8 cellular contexts compared by ENCODE assay signal in the genomic region with DNA sequence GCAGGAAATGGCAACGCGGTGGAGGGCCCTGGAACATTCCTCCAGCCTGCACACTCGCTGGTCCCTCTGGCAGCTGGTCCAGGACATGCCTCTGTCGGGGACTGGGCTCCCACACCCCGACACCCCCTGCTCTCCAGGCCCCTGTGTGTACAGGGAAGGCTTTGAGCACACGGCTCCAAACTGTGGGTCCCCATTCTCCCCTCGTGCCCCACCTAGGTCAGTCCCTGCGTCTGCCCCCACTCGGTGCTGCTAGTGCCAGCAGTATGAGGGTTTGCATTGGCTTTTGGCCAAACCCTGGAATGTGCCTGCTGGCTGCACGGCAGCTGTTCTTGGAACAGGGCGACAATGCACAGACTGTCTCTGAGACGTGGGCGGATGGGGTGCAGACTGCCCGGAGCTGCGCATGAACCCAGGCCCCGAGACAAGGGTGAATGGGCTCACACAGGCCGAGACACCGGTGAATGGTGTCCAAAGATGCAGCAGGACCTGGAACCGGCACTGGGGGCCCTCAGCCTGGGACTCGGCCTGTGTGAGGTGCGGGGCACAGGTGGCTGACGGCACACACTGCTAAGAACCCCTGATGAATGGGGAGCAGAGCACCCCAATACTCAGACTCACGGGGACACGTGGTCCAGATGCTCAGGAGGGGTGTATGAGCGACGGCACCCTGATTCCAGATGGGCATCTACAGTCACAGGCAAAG. TPM values are rescaled to one million over a fixed set of nuclear protein-coding genes. Genes with fewer than 3 reads are reported as not detected.
A peak's percentile ranks its signal among the peaks of the same experiment; 100 is the strongest.
DNase-seq lines count a peak whose midpoint lies in the region; ATAC-seq and TF ChIP-seq lines count a peak whose summit lies in the region.

No MANE protein-coding gene starts in this region.

- H3K36me3 ChIP-seq in upper lobe of left lung = no peaks in the 10 kb centered on the region

- H3K36me3 Mint-ChIP-seq in progenitor cell of endocrine pancreas (ENCODE audit: insufficient read depth) = no peaks in the 10 kb centered on the region

- peak overlapping the region; percentile 60 to 80 (median 75) for H3K27ac ChIP-seq in upper lobe of left lung

- TF ChIP-seq POLR2A in upper lobe of left lung (IDR thresholded peaks at IDR 0.05) = peak in 1 of 4 donors; percentile 45

- TF ChIP-seq CTCF in upper lobe of left lung (IDR thresholded peaks at IDR 0.05) (no peak), progenitor cell of endocrine pancreas (IDR thresholded peaks at IDR 0.05; ENCODE audit: unreplicated experiment) (no peak)

- TF ChIP-seq EP300 in upper lobe of left lung (IDR thresholded peaks at IDR 0.05) = peak in 1 of 4 donors; percentile 55

- no peak overlapping the region for H3K4me3 Mint-ChIP-seq in progenitor cell of endocrine pancreas (ENCODE audit: low read depth)

- H3K27ac Mint-ChIP-seq in progenitor cell of endocrine pancreas = no peak overlapping the region

- peaks cover 13% of the 10 kb centered on the region for H3K4me1 Mint-ChIP-seq in progenitor cell of endocrine pancreas (ENCODE audit: low read depth)

- H3K4me3 ChIP-seq in upper lobe of left lung = no peak overlapping the region

- H3K9me3 Mint-ChIP-seq in progenitor cell of endocrine pancreas (ENCODE audit: low read depth) = no peaks in the 10 kb centered on the region

- H3K4me1 ChIP-seq in upper lobe of left lung = peaks cover 7 to 55% (median 47%) of the 10 kb centered on the region in 4 donors

- DNase-seq in NCI-H146 (lab: John Stamatoyannopoulos, UW) (peak; percentile 34), NCI-H146 treated with DMSO at 0.1 percent for 48 hours (lab: John Stamatoyannopoulos, UW; ENCODE audit: unreplicated experiment) (no peak), amygdala (lab: John Stamatoyannopoulos, UW) (peak in 38 of 56 donors; percentile 13 to 83 (median 52)), islet precursor cell (peak; percentile 56), upper lobe of left lung (peak; percentile 82 to 90), progenitor cell of endocrine pancreas (ENCODE audit: low spot score, unreplicated experiment) (no peak)

- no peaks in the 10 kb centered on the region for H3K9me3 ChIP-seq in upper lobe of left lung

- peaks cover 4% of the 10 kb centered on the region for H3K27me3 Mint-ChIP-seq in progenitor cell of endocrine pancreas

- no peaks in the 10 kb centered on the region for H3K27me3 ChIP-seq in upper lobe of left lung

- WGBS in upper lobe of left lung, 2 donors = 60% methylated on average over 11 to 26 of the region's 26 CpGs

- peak; percentile 8 to 70 for ATAC-seq in upper lobe of left lung (ENCODE audit: low FRiP score in 2 of 2)
- ATAC-seq in GM18511 (IDR thresholded peaks at IDR 0.05; ENCODE audit: unreplicated experiment) = no peak
- ATAC-seq in GM21529 (IDR thresholded peaks at IDR 0.05; ENCODE audit: unreplicated experiment) = no peak

RNA-seq across cellular contexts. Expression of a gene that starts 7.5 kb away (rescaled TPM):
- total RNA-seq in upper lobe of left lung = 10 to 100 TPM in 4 of 6 donors, 1 to 10 TPM in 2; 7.4 to 31.3 (median 22.9) TPM
- 0.69 and 1.5 TPM in 2 replicates for total RNA-seq in progenitor cell of endocrine pancreas

RNA-seq across cellular contexts. Expression of a gene that starts 11.5 kb away (rescaled TPM):
- total RNA-seq in upper lobe of left lung (10 to 100 TPM in 5 of 6 donors, 1 to 10 TPM in 1; 7.3 to 28.3 (median 16.7) TPM), progenitor cell of endocrine pancreas (0.55 and 0.69 TPM in 2 replicates)

RNA-seq across cellular contexts. Expression of a gene that starts 25.6 kb away (rescaled TPM):
- total RNA-seq in upper lobe of left lung = 100 to 1,000 TPM in 2 of 6 donors, 10 to 100 TPM in 4; 29.3 to 162 (median 66.2) TPM
- total RNA-seq in progenitor cell of endocrine pancreas = not detected in 2 replicates

Comparison
In these comparisons a context has a peak if more than half of its experiments do, and no peak if none do; other contexts are left out.
1. DNase-seq: peak in NCI-H146 (single experiment), amygdala (38 of 56), islet precursor cell (single experiment) and upper lobe of left lung (2 of 2); none in NCI-H146 treated with DMSO at 0.1 percent for 48 hours (single experiment) and progenitor cell of endocrine pancreas (single experiment).
2. ATAC-seq: peak in upper lobe of left lung (2 of 2); none in GM18511 (single experiment) and GM21529 (single experiment).
3. RNA of a gene that starts 25.6 kb away (total RNA-seq): 29.3 to 162 TPM in upper lobe of left lung; not detected in progenitor cell of endocrine pancreas; every median in the first group is over 10 times any median in the second.